Comparison of ENCODE assay signal across 17 cellular contexts in the genomic region with DNA sequence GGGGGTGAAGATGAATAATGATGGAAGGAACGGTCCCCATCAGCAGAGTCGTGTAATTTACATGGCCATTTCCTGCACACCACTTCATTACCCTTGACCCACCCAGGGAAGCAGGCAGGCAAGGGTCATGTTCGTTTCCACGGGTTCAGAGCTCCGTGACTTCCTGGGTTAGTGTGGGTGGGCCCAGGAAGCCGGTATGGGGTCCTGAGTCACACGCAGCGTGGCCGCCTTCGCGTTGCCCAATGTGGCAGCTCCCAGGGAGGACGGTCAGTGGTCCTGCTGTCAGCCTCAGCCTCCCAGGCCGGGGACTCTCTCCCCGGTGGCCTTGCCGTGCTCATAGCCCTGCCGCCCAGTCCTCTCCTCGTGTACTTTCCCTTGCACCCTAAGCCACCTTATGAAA. TPM values are rescaled to one million over a fixed set of nuclear protein-coding genes. Genes with fewer than 3 reads are reported as not detected.
"Had no signal": no experiment of that assay in that cellular context is flagged by ENCODE, and none has a peak within 500 bp of the region (broad histone marks: within the 10 kb centered on the region; RNA-seq: fewer than 3 reads in every experiment).

No MANE protein-coding gene starts in this region.

- H3K27ac ChIP-seq: heart left ventricle, left ventricle myocardium inferior, pancreas, thyroid gland, vagina had no signal

- H3K4me3 ChIP-seq: heart left ventricle, left ventricle myocardium inferior, pancreas, thyroid gland, vagina had no signal

- ATAC-seq: heart left ventricle, pancreas had no signal

- H3K9me3 ChIP-seq: pancreas, thyroid gland, vagina had no signal

- DNase-seq: activated CD4-positive, alpha-beta T cell treated with anti-CD3 and anti-CD28 coated beads for 48 hours; effector CD8-positive, alpha-beta T cell; mesendoderm; stimulated activated CD4-positive, alpha-beta T cell treated with anti-CD3 and anti-CD28 coated beads, Interleukin-4, amount 100 ng/mL, for 4 hours; T-helper 9 cell; thyroid gland had no signal

- H3K27me3 ChIP-seq: thyroid gland, vagina had no signal

- H3K4me1 ChIP-seq: pancreas, vagina had no signal

- H3K36me3 ChIP-seq: heart left ventricle, left ventricle myocardium inferior, pancreas, thyroid gland, vagina had no signal

RNA-seq across cellular contexts. Expression of gene TERT, which starts 5.1 kb away (rescaled TPM):
- total RNA-seq: cardiac septum, fibroblast of lung, frontal cortex, heart left ventricle, left ventricle myocardium inferior, renal cortical epithelial cell, skeletal muscle tissue, thyroid gland, vagina had no signal
- polyA plus RNA-seq: fibroblast of lung, heart left ventricle, keratinocyte, neural cell, pancreas had no signal
